ENCODE assay signal across 2 cellular contexts in genomic region chr2:48187503-48187902, GRCh38.
TF ChIP-seq lines count a peak whose summit lies in the region.

No MANE protein-coding gene starts in this region.

TF ChIP-seq in GM23338, 12 proteins besides CTCF, POLR2A, EP300 and RAD21:
- TF ChIP-seq REST (IDR thresholded peaks at IDR 0.05; ENCODE audit: unreplicated experiment) (no peak), ZNF114 (CRISPR knock-in tag; IDR thresholded peaks at IDR 0.05) (no peak), CREB1 (CRISPR knock-in tag; IDR thresholded peaks at IDR 0.05; ENCODE audit: low read depth) (no peak), ETS1 (IDR thresholded peaks at IDR 0.05) (no peak), NANOG (IDR thresholded peaks at IDR 0.05; ENCODE audit: borderline replicate concordance) (no peak), EZH2phosphoT487 (IDR thresholded peaks at IDR 0.05; ENCODE audit: unreplicated experiment) (no peak), EZH2 (IDR thresholded peaks at IDR 0.05; ENCODE audit: low read depth, unreplicated experiment) (no peak), ZNF462 (CRISPR knock-in tag; IDR thresholded peaks at IDR 0.05) (no peak), STAT1 (IDR thresholded peaks at IDR 0.05; ENCODE audit: unreplicated experiment) (no peak), JUNB (IDR thresholded peaks at IDR 0.05; ENCODE audit: unreplicated experiment) (no peak), ZNF331 (CRISPR knock-in tag; IDR thresholded peaks at IDR 0.05; ENCODE audit: low read depth) (no peak), POLR2AphosphoS5 (IDR thresholded peaks at IDR 0.05; ENCODE audit: low read depth) (no peak)
TF ChIP-seq in GM23338: peak in this region for 0.

TF ChIP-seq in H1, 55 proteins besides CTCF, POLR2A, EP300 and RAD21:
- no peak for TF ChIP-seq CHD2 (IDR thresholded peaks at IDR 0.05; ENCODE audit: low read length)
- TF ChIP-seq MAFK (IDR thresholded peaks at IDR 0.05; ENCODE audit: low read depth, low read length): no peak
- TF ChIP-seq POU5F1 (IDR thresholded peaks at IDR 0.05; ENCODE audit: low read depth, low read length): 0 out of 2 replicates have a peak, but pooled peaks have one; percentile 63
